ENCODE assay signal across 33 cellular contexts in genomic region chr19:12865746-12866415, GRCh38. TPM values are rescaled to one million over a fixed set of nuclear protein-coding genes. Genes with fewer than 3 reads are reported as not detected.
A peak's percentile ranks its signal among the peaks of the same experiment; 100 is the strongest.
DNase-seq lines count a peak whose midpoint lies in the region; ATAC-seq, FAIRE-seq and TF ChIP-seq lines count a peak whose summit lies in the region.
"Had no signal": no experiment of that assay in that cellular context is flagged by ENCODE, and none has a peak within 500 bp of the region (broad histone marks: within the 10 kb centered on the region; RNA-seq: fewer than 3 reads in every experiment).

No MANE protein-coding gene starts in this region.

- DNase-seq in stimulated activated naive CD8-positive, alpha-beta T cell treated with anti-CD3 and anti-CD28 coated beads, Interleukin-15, amount 100 ng/mL, for 72 hours, result no peak
- no peak for DNase-seq in stimulated activated naive CD8-positive, alpha-beta T cell treated with anti-CD3 and anti-CD28 coated beads, Interleukin-15, Interleukin-2, amounts not matched to agents 100 U/mL and 50 U/mL, for 24 hours
- DNase-seq in K562 (ENCODE audit: extremely low read depth in 1 of 4, low spot score in 3 of 4) (no peak), naive B cell (no peak), type B pancreatic cell (ENCODE audit: extremely low spot score, unreplicated experiment) (no peak), NCI-H446 (lab: John Stamatoyannopoulos, UW) (no peak), foreskin melanocyte (no peak)
- DNase-seq: activated CD4-positive, alpha-beta T cell treated with anti-CD3 and anti-CD28 coated beads, Interleukin-2, amount 10 ng/mL, durations not matched to agents 24 days and 14 days; activated naive CD4-positive, alpha-beta T cell; activated T-cell treated with anti-CD3 and anti-CD28 coated beads, Interleukin-2, amount 50 U/mL, for 24 hours; amygdala; BE2C; DMS53; effector CD8-positive, alpha-beta T cell; GDM1; HCEC 1CT; heart left ventricle; left colon; mammary epithelial cell; NCI-H524; spleen; trophoblast cell had no signal

- H3K9me3 Mint-ChIP-seq in stimulated activated naive CD8-positive, alpha-beta T cell treated with anti-CD3 and anti-CD28 coated beads, Interleukin-15, amount 100 ng/mL, for 72 hours, result no peaks in the 10 kb centered on the region
- no peaks in the 10 kb centered on the region for H3K9me3 Mint-ChIP-seq in naive B cell
- H3K9me3 Mint-ChIP-seq in type B pancreatic cell, result no peaks in the 10 kb centered on the region
- H3K9me3 Mint-ChIP-seq: activated CD4-positive, alpha-beta T cell treated with anti-CD3 and anti-CD28 coated beads, Interleukin-2, amount 10 ng/mL, durations not matched to agents 24 days and 14 days; activated T-cell treated with anti-CD3 and anti-CD28 coated beads, Interleukin-2, amount 50 U/mL, for 24 hours had no signal

- ATAC-seq in stimulated activated naive CD8-positive, alpha-beta T cell treated with anti-CD3 and anti-CD28 coated beads, Interleukin-15, amount 100 ng/mL, for 72 hours, result no peak
- no peak for ATAC-seq in stimulated activated naive CD8-positive, alpha-beta T cell treated with anti-CD3 and anti-CD28 coated beads, Interleukin-15, Interleukin-2, amounts not matched to agents 100 U/mL and 50 U/mL, for 24 hours
- no peak for ATAC-seq in K562
- no peak for ATAC-seq in naive B cell (ENCODE audit: low read depth in 2 of 2)
- ATAC-seq in HG03108 (IDR thresholded peaks at IDR 0.05; ENCODE audit: unreplicated experiment), result no peak
- ATAC-seq: Right ventricle myocardium inferior had no signal

- no peak overlapping the region for H3K4me3 ChIP-seq in K562
- H3K4me3 ChIP-seq: breast epithelium, heart left ventricle, right atrium auricular region, spleen had no signal

- no peaks in the 10 kb centered on the region for H3K36me3 ChIP-seq in K562 (ENCODE audit: control insufficient read depth, insufficient read depth, low read length)
- H3K36me3 ChIP-seq: breast epithelium, heart left ventricle, right atrium auricular region, spleen had no signal

- no peak for TF ChIP-seq POLR2A in K562 (conservative IDR thresholded peaks at IDR 0.05)

- H3K9me1 ChIP-seq in K562 (ENCODE audit: control insufficient read depth, insufficient read depth, low read length), result no peaks in the 10 kb centered on the region

- H3K27ac Mint-ChIP-seq in stimulated activated naive CD8-positive, alpha-beta T cell treated with anti-CD3 and anti-CD28 coated beads, Interleukin-15, amount 100 ng/mL, for 72 hours, result no peak overlapping the region
- H3K27ac Mint-ChIP-seq in naive B cell, result peak overlapping the region in 2 of 6 donors; percentile 55 to 58
- peak overlapping the region; percentile 39 for H3K27ac Mint-ChIP-seq in type B pancreatic cell
- H3K27ac Mint-ChIP-seq: activated CD4-positive, alpha-beta T cell treated with anti-CD3 and anti-CD28 coated beads, Interleukin-2, amount 10 ng/mL, durations not matched to agents 24 days and 14 days; activated T-cell treated with anti-CD3 and anti-CD28 coated beads, Interleukin-2, amount 50 U/mL, for 24 hours had no signal

- H3K79me2 ChIP-seq in K562 (ENCODE audit: control insufficient read depth, insufficient read depth, low read length), result no peaks in the 10 kb centered on the region
- H3K79me2 ChIP-seq: parathyroid adenoma had no signal

- TF ChIP-seq RAD21 in K562 (CRISPR knock-in tag; conservative IDR thresholded peaks at IDR 0.05 in 1 of 2, IDR thresholded peaks at IDR 0.05 in 1 of 2), result no peak

- H3K27me3 ChIP-seq in K562 (ENCODE audit: control insufficient read depth in 2 of 2, insufficient read depth in 2 of 2, low read length in 2 of 2), result no peaks in the 10 kb centered on the region
- H3K27me3 ChIP-seq: BE2C, breast epithelium, right atrium auricular region had no signal

- H3K9ac ChIP-seq in K562 (ENCODE audit: insufficient read depth in 1 of 2, low read depth in 2 of 2, low read length in 2 of 2), result no peak overlapping the region
- H3K9ac ChIP-seq: parathyroid adenoma had no signal

- H3K4me3 Mint-ChIP-seq in stimulated activated naive CD8-positive, alpha-beta T cell treated with anti-CD3 and anti-CD28 coated beads, Interleukin-15, amount 100 ng/mL, for 72 hours, result peak overlapping the region; percentile 67 to 69
- H3K4me3 Mint-ChIP-seq in naive B cell (peak overlapping the region; percentile 61 to 94 (median 78)), type B pancreatic cell (no peak overlapping the region)
- H3K4me3 Mint-ChIP-seq: activated T-cell treated with anti-CD3 and anti-CD28 coated beads, Interleukin-2, amount 50 U/mL, for 24 hours had no signal

- FAIRE-seq in K562 (lab: Jason Lieb, UNC), result no peak
- FAIRE-seq: colon, GM19239 had no signal

- H3K27me3 Mint-ChIP-seq in stimulated activated naive CD8-positive, alpha-beta T cell treated with anti-CD3 and anti-CD28 coated beads, Interleukin-15, amount 100 ng/mL, for 72 hours, result peaks cover 12% of the 10 kb centered on the region
- H3K27me3 Mint-ChIP-seq in naive B cell, result peaks cover 5 to 16% (median 8%) of the 10 kb centered on the region in 3 donors
- H3K27me3 Mint-ChIP-seq in type B pancreatic cell, result peaks cover 9% of the 10 kb centered on the region

- TF ChIP-seq EP300 in K562 (IDR thresholded peaks at IDR 0.05; ENCODE audit: low read length), result no peak

- no TSS peak for BruUV-seq in K562 (replicated peaks; lab: Mats Ljungman, UMichigan)

- H3K4me1 ChIP-seq in K562 (replicated peaks in 1 of 2; ENCODE audit: control insufficient read depth in 2 of 2, insufficient read depth in 2 of 2, low read length in 2 of 2), result peaks cover 8 to 38% of the 10 kb centered on the region in 2 experiments; a peak in 4 of 5 replicates
- H3K4me1 ChIP-seq: BE2C, breast epithelium, parathyroid adenoma had no signal

- intact Hi-C loops in K562 (cut with micrococcal nuclease), result no loop called here

- WGBS in K562 (ENCODE audit: insufficient coverage, low coverage, missing lambda C conversion rate), result 66% methylated on average over 15 of the region's 19 CpGs

- H2AFZ ChIP-seq in K562 (ENCODE audit: low read depth, low read length), result no peak overlapping the region
- H2AFZ ChIP-seq: parathyroid adenoma had no signal

- H3K4me2 ChIP-seq in K562 (ENCODE audit: insufficient read depth, low read length), result no peak overlapping the region

- in situ Hi-C loops in K562 (cut with MboI), result no loop called here

- H4K20me1 ChIP-seq in K562 (replicated peaks; ENCODE audit: control insufficient read depth, insufficient read depth, low read length), result no peaks in the 10 kb centered on the region; the same call in 1 of the 2 replicates

- no peaks in the 10 kb centered on the region for H3K36me3 Mint-ChIP-seq in naive B cell
- no peaks in the 10 kb centered on the region for H3K36me3 Mint-ChIP-seq in type B pancreatic cell

- H3K4me1 Mint-ChIP-seq in stimulated activated naive CD8-positive, alpha-beta T cell treated with anti-CD3 and anti-CD28 coated beads, Interleukin-15, amount 100 ng/mL, for 72 hours, result peaks cover 27% of the 10 kb centered on the region
- H3K4me1 Mint-ChIP-seq in naive B cell (peaks cover 3 to 24% (median 12%) of the 10 kb centered on the region in 3 donors), type B pancreatic cell (ENCODE audit: unreplicated experiment) (peaks cover 4% of the 10 kb centered on the region)

- CTCF ChIA-PET in K562 (lab: Yijun Ruan, JAX; ENCODE audit: low intra/inter-chr PET ratio), result no interaction called here

- no peaks in the 10 kb centered on the region for H3K9me3 ChIP-seq in K562 (replicated peaks; ENCODE audit: control insufficient read depth, insufficient read depth, low read depth, low read length)
- H3K9me3 ChIP-seq: BE2C, breast epithelium, heart left ventricle, right atrium auricular region, spleen had no signal

- TF ChIP-seq CTCF in K562 (IDR thresholded peaks at IDR 0.05 in 2 of 3, conservative IDR thresholded peaks at IDR 0.05 in 1 of 3; ENCODE audit: insufficient read depth in 2 of 3, low read depth in 1 of 3, low read length in 3 of 3) (no peak), type B pancreatic cell (conservative IDR thresholded peaks at IDR 0.05) (no peak)

- H3K27ac ChIP-seq in K562 (ENCODE audit: extremely low read depth, low read depth, low read length), result no peak overlapping the region
- H3K27ac ChIP-seq: breast epithelium, heart left ventricle, parathyroid adenoma, right atrium auricular region, spleen had no signal

- POLR2A ChIA-PET in K562 (lab: Yijun Ruan, JAX), result interaction anchor here (0.9 to 1.5 kb wide), 2 partner anchors 12 to 19 kb away, joined by 3 to 4 read pairs; no protein-coding TSS in a partner anchor

RNA-seq across cellular contexts. Expression of gene DNASE2, which starts 15.4 kb away (rescaled TPM):
- total RNA-seq in K562 (2011; cell fraction: chromatin; rRNA removed; ENCODE audit: low replicate concordance), result 27.4 and 52.2 TPM in 2 replicates
- total RNA-seq in K562 (2011; cell fraction: nucleolus; rRNA removed), result 66.1 and 75.4 TPM in 2 replicates
- 43.7 and 50.4 TPM in 2 replicates for total RNA-seq in K562 (2011; cell fraction: nucleoplasm; rRNA removed)
- total RNA-seq in K562 (2014; rRNA removed), result 20.1 and 22.1 TPM in 2 replicates
- total RNA-seq in K562 (2014; rRNA removed; fragmentation: Illumina TruSeq; extraction: Trizol), result 15.4 and 17.4 TPM in 2 replicates
- 17.8 and 20.2 TPM in 2 replicates for total RNA-seq in K562 (2015; rRNA removed; fragmentation: Illumina TruSeq; extraction: Trizol)
- total RNA-seq in K562 (2021), result 21.1 and 25.4 TPM in 2 replicates
- 19.0 and 38.0 TPM in 2 replicates for polyA plus RNA-seq in K562 (2011; rRNA removed)
- 38.9 and 53.7 TPM in 2 replicates for polyA plus RNA-seq in K562 (2011; cell fraction: cytosol; rRNA removed)
- polyA plus RNA-seq in K562 (2011; cell fraction: nucleus; rRNA removed), result 5.7 and 9.8 TPM in 2 replicates
- 23.6 and 112 TPM in 2 replicates for polyA plus RNA-seq in K562 (2012)
- polyA plus RNA-seq in K562 (2014; fragmentation: Illumina TruSeq; extraction: Trizol), result 20.3 and 31.2 TPM in 2 replicates
- 1 to 10 TPM; 4.4 to 6.1 TPM for polyA plus RNA-seq in K562 (2014; fragmentation: Nextera tagmentation; extraction: Ambion mirVana)
- 27.0 and 29.8 TPM in 2 replicates for polyA plus RNA-seq in K562 (2014; rRNA removed)
- polyA minus RNA-seq in K562 (2011; rRNA and poly(A)+ RNA removed), result 12.8 and 19.9 TPM in 2 replicates
- 13.2 and 19.3 TPM in 2 replicates for polyA minus RNA-seq in K562 (2011; cell fraction: cytosol; rRNA and poly(A)+ RNA removed)
- 3.6 and 8.9 TPM in 2 replicates for polyA minus RNA-seq in K562 (2011; cell fraction: nucleus; rRNA and poly(A)+ RNA removed)
- polyA plus RNA-seq in naive B cell (ENCODE audit: low read depth in 6 of 6), result 10 to 100 TPM; 24.5 to 55.8 (median 40.6) TPM
- 17.9 and 24.6 TPM in 2 replicates for total RNA-seq in type B pancreatic cell (ENCODE audit: low replicate concordance)

RNA-seq across cellular contexts. Expression of gene KLF1, which starts 21.1 kb away (rescaled TPM):
- total RNA-seq in K562 (2011; cell fraction: chromatin; rRNA removed; ENCODE audit: low replicate concordance), result 6.4 and 26.3 TPM in 2 replicates
- total RNA-seq in K562 (2011; cell fraction: nucleolus; rRNA removed), result 42.0 and 42.9 TPM in 2 replicates
- 23.0 and 24.3 TPM in 2 replicates for total RNA-seq in K562 (2011; cell fraction: nucleoplasm; rRNA removed)
- 163 and 229 TPM in 2 replicates for total RNA-seq in K562 (2014; rRNA removed)
- total RNA-seq in K562 (2014; rRNA removed; fragmentation: Illumina TruSeq; extraction: Trizol), result 26.9 and 40.3 TPM in 2 replicates
- 76.4 and 81.8 TPM in 2 replicates for total RNA-seq in K562 (2015; rRNA removed; fragmentation: Illumina TruSeq; extraction: Trizol)
- total RNA-seq in K562 (2021), result 144 and 168 TPM in 2 replicates
- polyA plus RNA-seq in K562 (2011; rRNA removed), result 47.3 and 58.8 TPM in 2 replicates
- polyA plus RNA-seq in K562 (2011; cell fraction: cytosol; rRNA removed), result 72.0 and 223 TPM in 2 replicates
- polyA plus RNA-seq in K562 (2011; cell fraction: nucleus; rRNA removed), result 45.6 and 85.0 TPM in 2 replicates
- polyA plus RNA-seq in K562 (2012), result 70.7 and 93.0 TPM in 2 replicates
- 38.0 and 76.5 TPM in 2 replicates for polyA plus RNA-seq in K562 (2014; fragmentation: Illumina TruSeq; extraction: Trizol)
- polyA plus RNA-seq in K562 (2014; fragmentation: Nextera tagmentation; extraction: Ambion mirVana), result 1 to 10 TPM; 8.4 to 9.3 TPM
- polyA plus RNA-seq in K562 (2014; rRNA removed), result 111 and 113 TPM in 2 replicates
- polyA minus RNA-seq in K562 (2011; rRNA and poly(A)+ RNA removed), result 11.6 and 17.2 TPM in 2 replicates
- polyA minus RNA-seq in K562 (2011; cell fraction: cytosol; rRNA and poly(A)+ RNA removed), result 35.4 and 37.3 TPM in 2 replicates
- 23.3 and 27.4 TPM in 2 replicates for polyA minus RNA-seq in K562 (2011; cell fraction: nucleus; rRNA and poly(A)+ RNA removed)
- polyA plus RNA-seq in naive B cell (ENCODE audit: low read depth in 6 of 6), result not detected
- not detected in 2 replicates for total RNA-seq in type B pancreatic cell (ENCODE audit: low replicate concordance)
- total RNA-seq: breast epithelium, fibroblast of villous mesenchyme, left colon, LHCN-M2, mammary epithelial cell, Right ventricle myocardium inferior had no signal
- polyA plus RNA-seq: esophagus, heart left ventricle had no signal

RNA-seq across cellular contexts. Expression of gene GCDH, which starts 25.1 kb away (rescaled TPM):
- total RNA-seq in K562 (2011; cell fraction: chromatin; rRNA removed; ENCODE audit: low replicate concordance), result 55.0 and 139 TPM in 2 replicates
- 92.4 and 115 TPM in 2 replicates for total RNA-seq in K562 (2011; cell fraction: nucleolus; rRNA removed)
- total RNA-seq in K562 (2011; cell fraction: nucleoplasm; rRNA removed), result 67.1 and 68.3 TPM in 2 replicates
- 25.7 and 37.9 TPM in 2 replicates for total RNA-seq in K562 (2014; rRNA removed)
- 11.5 and 17.7 TPM in 2 replicates for total RNA-seq in K562 (2014; rRNA removed; fragmentation: Illumina TruSeq; extraction: Trizol)
- 19.1 and 21.3 TPM in 2 replicates for total RNA-seq in K562 (2015; rRNA removed; fragmentation: Illumina TruSeq; extraction: Trizol)
- total RNA-seq in K562 (2021), result 40.1 and 47.5 TPM in 2 replicates
- 16.8 and 19.8 TPM in 2 replicates for polyA plus RNA-seq in K562 (2011; rRNA removed)
- polyA plus RNA-seq in K562 (2011; cell fraction: cytosol; rRNA removed), result 38.3 and 58.8 TPM in 2 replicates
- 44.2 and 61.1 TPM in 2 replicates for polyA plus RNA-seq in K562 (2011; cell fraction: nucleus; rRNA removed)
- polyA plus RNA-seq in K562 (2012), result 12.4 and 34.6 TPM in 2 replicates
- polyA plus RNA-seq in K562 (2014; fragmentation: Illumina TruSeq; extraction: Trizol), result 20.6 and 38.9 TPM in 2 replicates
- polyA plus RNA-seq in K562 (2014; fragmentation: Nextera tagmentation; extraction: Ambion mirVana), result 1 to 10 TPM; 2.9 to 5.5 TPM
- polyA plus RNA-seq in K562 (2014; rRNA removed), result 44.7 and 50.8 TPM in 2 replicates
- 12.1 and 21.1 TPM in 2 replicates for polyA minus RNA-seq in K562 (2011; rRNA and poly(A)+ RNA removed)
- 17.9 and 18.6 TPM in 2 replicates for polyA minus RNA-seq in K562 (2011; cell fraction: cytosol; rRNA and poly(A)+ RNA removed)
- 26.5 and 27.9 TPM in 2 replicates for polyA minus RNA-seq in K562 (2011; cell fraction: nucleus; rRNA and poly(A)+ RNA removed)
- polyA plus RNA-seq in naive B cell (ENCODE audit: low read depth in 6 of 6), result 10 to 100 TPM in 5 of 6 donors, 1 to 10 TPM in 1; 7.8 to 16.3 (median 13.4) TPM
- total RNA-seq in type B pancreatic cell (ENCODE audit: low replicate concordance), result 29.7 and 46.8 TPM in 2 replicates

RNA-seq across cellular contexts. Expression of gene MAST1, which starts 27.6 kb away (rescaled TPM):
- total RNA-seq in K562 (2011; cell fraction: chromatin; rRNA removed; ENCODE audit: low replicate concordance), result 16.9 and 44.1 TPM in 2 replicates
- 24.6 and 28.7 TPM in 2 replicates for total RNA-seq in K562 (2011; cell fraction: nucleolus; rRNA removed)
- total RNA-seq in K562 (2011; cell fraction: nucleoplasm; rRNA removed), result 19.8 and 23.5 TPM in 2 replicates
- total RNA-seq in K562 (2014; rRNA removed) (3.9 and 5.7 TPM in 2 replicates), K562 (2014; rRNA removed; fragmentation: Illumina TruSeq; extraction: Trizol) (1.9 and 2.8 TPM in 2 replicates), K562 (2015; rRNA removed; fragmentation: Illumina TruSeq; extraction: Trizol) (2.9 and 3.1 TPM in 2 replicates), K562 (2021) (10.3 and 12.1 TPM in 2 replicates), type B pancreatic cell (ENCODE audit: low replicate concordance) (1.9 and 3.5 TPM in 2 replicates)
- polyA plus RNA-seq in K562 (2011; rRNA removed) (8.2 and 17.4 TPM in 2 replicates), K562 (2014; fragmentation: Illumina TruSeq; extraction: Trizol) (6.4 and 8.8 TPM in 2 replicates), K562 (2014; fragmentation: Nextera tagmentation; extraction: Ambion mirVana) (under 1 TPM; 0.48 to 0.67 TPM), K562 (2014; rRNA removed) (7.6 and 10.5 TPM in 2 replicates), naive B cell (ENCODE audit: low read depth in 6 of 6) (1 to 10 TPM in 3 of 6 donors, under 1 TPM in 2, not detected in 1; 0.10 to 2.5 (median 1.0) TPM)
- polyA plus RNA-seq in K562 (2011; cell fraction: cytosol; rRNA removed), result 12.7 and 13.3 TPM in 2 replicates
- 58.3 and 58.5 TPM in 2 replicates for polyA plus RNA-seq in K562 (2011; cell fraction: nucleus; rRNA removed)
- polyA plus RNA-seq in K562 (2012), result 6.0 and 9.1 TPM in 2 replicates
- 5.9 and 8.4 TPM in 2 replicates for polyA minus RNA-seq in K562 (2011; rRNA and poly(A)+ RNA removed)
- polyA minus RNA-seq in K562 (2011; cell fraction: cytosol; rRNA and poly(A)+ RNA removed), result 9.2 and 12.7 TPM in 2 replicates
- polyA minus RNA-seq in K562 (2011; cell fraction: nucleus; rRNA and poly(A)+ RNA removed), result 6.7 and 10.0 TPM in 2 replicates
- total RNA-seq: LHCN-M2, right atrium auricular region had no signal

RNA-seq across cellular contexts. Expression of gene RTBDN, which starts 31.5 kb away (rescaled TPM):
- total RNA-seq in K562 (2011; cell fraction: chromatin; rRNA removed; ENCODE audit: low replicate concordance), result 0.76 and 1.6 TPM in 2 replicates
- 2.8 and 3.8 TPM in 2 replicates for total RNA-seq in K562 (2011; cell fraction: nucleolus; rRNA removed)
- total RNA-seq in K562 (2011; cell fraction: nucleoplasm; rRNA removed), result 3.1 and 3.4 TPM in 2 replicates
- total RNA-seq in K562 (2014; rRNA removed) (0.73 and 1.1 TPM in 2 replicates), K562 (2014; rRNA removed; fragmentation: Illumina TruSeq; extraction: Trizol) (0.19 and 0.22 TPM in 2 replicates), K562 (2015; rRNA removed; fragmentation: Illumina TruSeq; extraction: Trizol) (0.40 and 1.1 TPM in 2 replicates), K562 (2021) (0.69 and 2.3 TPM in 2 replicates), type B pancreatic cell (ENCODE audit: low replicate concordance) (not detected in 2 replicates)
- polyA plus RNA-seq in K562 (2011; rRNA removed) (0.86 and 0.87 TPM in 2 replicates), K562 (2014; fragmentation: Illumina TruSeq; extraction: Trizol) (0.96 and 1.2 TPM in 2 replicates), K562 (2014; fragmentation: Nextera tagmentation; extraction: Ambion mirVana) (under 1 TPM in 1 of 2 experiments, not detected in 1; 0.20 TPM), K562 (2014; rRNA removed) (0.58 and 1.9 TPM in 2 replicates), naive B cell (ENCODE audit: low read depth in 6 of 6) (not detected)
- 1.4 and 1.9 TPM in 2 replicates for polyA plus RNA-seq in K562 (2011; cell fraction: cytosol; rRNA removed)
- polyA plus RNA-seq in K562 (2011; cell fraction: nucleus; rRNA removed), result 0.63 and 1.0 TPM in 2 replicates
- polyA plus RNA-seq in K562 (2012), result 2.0 and 3.5 TPM in 2 replicates
- polyA minus RNA-seq in K562 (2011; rRNA and poly(A)+ RNA removed), result not detected in 2 replicates
- polyA minus RNA-seq in K562 (2011; cell fraction: cytosol; rRNA and poly(A)+ RNA removed), result 1.7 TPM in 1 of 2 replicates, not detected in the other
- polyA minus RNA-seq in K562 (2011; cell fraction: nucleus; rRNA and poly(A)+ RNA removed), result 0.56 TPM in 1 of 2 replicates, not detected in the other
- total RNA-seq: A673; activated CD4-positive, alpha-beta T cell treated with anti-CD3 and anti-CD28 coated beads, Interleukin-2, amount 10 ng/mL, durations not matched to agents 24 days and 14 days; breast epithelium; fibroblast of villous mesenchyme; heart left ventricle; LHCN-M2; mammary epithelial cell; right atrium auricular region; Right ventricle myocardium inferior; spleen had no signal
- polyA plus RNA-seq: esophagus, heart left ventricle, mammary epithelial cell, spleen had no signal
